ENCODE assay signal across 1 cellular context in genomic region chr16:86496262-86496928, GRCh38.
TF ChIP-seq lines count a peak whose summit lies in the region.

No MANE protein-coding gene starts in this region.

TF ChIP-seq in endothelial cell of umbilical vein, 7 proteins besides CTCF, POLR2A, EP300 and RAD21:
- TF ChIP-seq POLR2AphosphoS5 (IDR thresholded peaks at IDR 0.05; ENCODE audit: insufficient read depth, low read depth, low read length) (no peak), EZH2 (IDR thresholded peaks at IDR 0.05; ENCODE audit: borderline replicate concordance, low read depth, low read length, severe bottlenecking) (peak; percentile 85), MAX (IDR thresholded peaks at IDR 0.05; ENCODE audit: insufficient read depth, insufficient read length) (no peak), FOS (IDR thresholded peaks at IDR 0.05; ENCODE audit: borderline replicate concordance, insufficient read depth, low read length) (no peak), GATA2 (IDR thresholded peaks at IDR 0.05; ENCODE audit: insufficient read depth, insufficient read length, low read depth, low read length) (no peak), MYC (IDR thresholded peaks at IDR 0.05; ENCODE audit: low read depth, low read length) (no peak), JUN (IDR thresholded peaks at IDR 0.05; ENCODE audit: borderline replicate concordance, insufficient read depth, insufficient read length, low read depth) (no peak)
